Comparison of ENCODE assay signal across 8 cellular contexts in the genomic region with DNA sequence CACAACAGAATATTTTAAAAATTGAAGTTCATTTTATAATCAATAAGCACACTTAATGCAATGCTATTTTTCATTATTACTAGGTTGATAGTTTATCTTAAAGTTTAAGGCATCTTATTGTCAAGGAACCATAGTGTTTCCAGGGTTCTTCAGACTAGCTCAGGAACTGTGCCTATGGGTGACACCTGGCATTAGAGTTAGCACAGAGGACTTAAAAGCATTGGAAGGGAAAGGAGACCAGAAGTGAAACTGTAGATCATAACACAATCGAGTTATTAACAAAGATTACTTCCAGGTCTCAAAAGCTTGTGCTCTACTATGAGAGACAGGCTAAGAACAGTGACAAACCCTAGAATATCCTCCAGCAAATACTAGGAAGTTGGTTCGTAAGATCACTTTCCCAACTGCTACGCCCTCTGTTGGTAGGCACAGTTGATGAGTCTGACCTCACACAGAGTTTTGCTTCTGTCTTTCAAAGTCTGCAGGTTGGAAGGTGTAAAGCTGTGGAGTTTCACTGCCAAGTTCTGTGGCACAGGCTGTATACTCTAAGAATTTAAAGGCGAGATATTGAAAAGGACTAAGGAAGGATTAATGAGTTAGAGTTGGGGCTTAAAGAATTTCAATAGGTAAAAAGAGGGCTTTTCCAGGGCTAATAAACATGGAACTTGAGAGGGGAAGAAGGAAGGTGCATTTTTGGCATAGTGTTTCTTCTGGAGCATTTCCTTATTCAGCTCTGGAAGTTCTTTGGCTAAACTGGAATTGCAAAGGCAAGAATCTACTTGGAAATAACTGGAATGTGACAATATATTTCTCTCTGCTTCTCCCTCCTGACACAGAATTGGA.
A peak's percentile ranks its signal among the peaks of the same experiment; 100 is the strongest.
DNase-seq lines count a peak whose midpoint lies in the region; ATAC-seq and TF ChIP-seq lines count a peak whose summit lies in the region.

No MANE protein-coding gene starts in this region.

- H3K27ac ChIP-seq in GM23338 (ENCODE audit: low read depth) (no peak overlapping the region), KMS-11 (no peak overlapping the region)

- no peaks in the 10 kb centered on the region for H3F3A ChIP-seq in GM23338 (replicated peaks; ENCODE audit: low read depth)

- no peak overlapping the region for H3K9ac ChIP-seq in KMS-11

- H3K4me2 ChIP-seq in GM23338: no peak overlapping the region
- no peak overlapping the region for H3K4me2 ChIP-seq in KMS-11

- DNase-seq in activated naive CD4-positive, alpha-beta T cell treated with Interleukin-2 at 50 U/mL for 16 hours: peak; percentile 2
- DNase-seq in activated naive CD4-positive, alpha-beta T cell (lab: John Stamatoyannopoulos, UW): no peak
- peak; percentile 88 for DNase-seq in GM23338 (ENCODE audit: low spot score)
- peak; percentile 79 for DNase-seq in RKO (ENCODE audit: low spot score)
- DNase-seq in dermis microvascular lymphatic vessel endothelial cell (ENCODE audit: low read depth in 2 of 2): peak; percentile 72 to 85
- peak; percentile 85 for DNase-seq in medulla oblongata (ENCODE audit: extremely low spot score)
- DNase-seq in middle frontal gyrus (ENCODE audit: extremely low spot score, low spot score): no peak

- H3K36me3 ChIP-seq in GM23338 (ENCODE audit: insufficient read depth): no peaks in the 10 kb centered on the region
- H3K36me3 ChIP-seq in KMS-11 (ENCODE audit: insufficient read depth): no peaks in the 10 kb centered on the region

- H3K4me1 Mint-ChIP-seq in GM23338: peaks cover 29% of the 10 kb centered on the region

- H3K4me3 Mint-ChIP-seq in GM23338: no peak overlapping the region

- no peaks in the 10 kb centered on the region for H3K36me3 Mint-ChIP-seq in GM23338 (ENCODE audit: low read depth)

- H2AFZ ChIP-seq in GM23338 (no peak overlapping the region), KMS-11 (ENCODE audit: low read depth) (no peak overlapping the region; the same call in 1 of the 2 replicates)

- H3K27me3 ChIP-seq in GM23338 (ENCODE audit: insufficient read depth): no peaks in the 10 kb centered on the region
- no peaks in the 10 kb centered on the region for H3K27me3 ChIP-seq in KMS-11 (ENCODE audit: insufficient read depth, low read depth)

- H3K4me3 ChIP-seq in GM23338 (no peak overlapping the region), KMS-11 (IDR thresholded peaks at IDR 0.05; ENCODE audit: insufficient read depth, low read depth, low read length) (no peak overlapping the region)

- H3K9me3 Mint-ChIP-seq in GM23338: no peaks in the 10 kb centered on the region

- ATAC-seq in GM23338: peak; percentile 98

- H3K79me2 ChIP-seq in GM23338 (replicated peaks; ENCODE audit: insufficient read depth) (no peaks in the 10 kb centered on the region), KMS-11 (ENCODE audit: insufficient read depth, low read depth) (no peaks in the 10 kb centered on the region)

- no peaks in the 10 kb centered on the region for H4K20me1 ChIP-seq in GM23338 (replicated peaks; ENCODE audit: insufficient read depth)
- no peaks in the 10 kb centered on the region for H4K20me1 ChIP-seq in KMS-11 (ENCODE audit: insufficient read depth)

- H3K9me2 ChIP-seq in GM23338 (ENCODE audit: insufficient read depth): 0 out of 2 replicates have a peak, but pooled peaks cover 6% of the 10 kb centered on the region

- H3K4me1 ChIP-seq in GM23338 (ENCODE audit: insufficient read depth): peaks cover 9% of the 10 kb centered on the region; the same call in 1 of the 2 replicates
- peaks cover 1% of the 10 kb centered on the region for H3K4me1 ChIP-seq in KMS-11 (ENCODE audit: low read depth, poor library complexity, severe bottlenecking)

- no peak overlapping the region for H3K27ac Mint-ChIP-seq in GM23338

- H3K27me3 Mint-ChIP-seq in GM23338 (ENCODE audit: insufficient read depth, low read depth, poor library complexity): no peaks in the 10 kb centered on the region

- peak; percentile 89 to 95 for TF ChIP-seq CTCF in GM23338 (conservative IDR thresholded peaks at IDR 0.05; ENCODE audit: low read depth in 2 of 2)
- peak; percentile 70 for TF ChIP-seq CTCF in KMS-11 (conservative IDR thresholded peaks at IDR 0.05; ENCODE audit: low read depth, low read length)

TF ChIP-seq in GM23338, 12 proteins besides CTCF, POLR2A, EP300 and RAD21 (continues in another document):
- TF ChIP-seq JUNB (IDR thresholded peaks at IDR 0.05; ENCODE audit: unreplicated experiment) (no peak), ZNF462 (CRISPR knock-in tag; IDR thresholded peaks at IDR 0.05) (no peak), STAT1 (IDR thresholded peaks at IDR 0.05; ENCODE audit: unreplicated experiment) (no peak), NANOG (IDR thresholded peaks at IDR 0.05; ENCODE audit: borderline replicate concordance) (no peak), ZNF114 (CRISPR knock-in tag; IDR thresholded peaks at IDR 0.05) (no peak), CREB1 (CRISPR knock-in tag; IDR thresholded peaks at IDR 0.05; ENCODE audit: low read depth) (no peak), EZH2 (IDR thresholded peaks at IDR 0.05; ENCODE audit: low read depth, unreplicated experiment) (no peak), ZNF331 (CRISPR knock-in tag; IDR thresholded peaks at IDR 0.05; ENCODE audit: low read depth) (no peak)
- TF ChIP-seq, protein P1, sequence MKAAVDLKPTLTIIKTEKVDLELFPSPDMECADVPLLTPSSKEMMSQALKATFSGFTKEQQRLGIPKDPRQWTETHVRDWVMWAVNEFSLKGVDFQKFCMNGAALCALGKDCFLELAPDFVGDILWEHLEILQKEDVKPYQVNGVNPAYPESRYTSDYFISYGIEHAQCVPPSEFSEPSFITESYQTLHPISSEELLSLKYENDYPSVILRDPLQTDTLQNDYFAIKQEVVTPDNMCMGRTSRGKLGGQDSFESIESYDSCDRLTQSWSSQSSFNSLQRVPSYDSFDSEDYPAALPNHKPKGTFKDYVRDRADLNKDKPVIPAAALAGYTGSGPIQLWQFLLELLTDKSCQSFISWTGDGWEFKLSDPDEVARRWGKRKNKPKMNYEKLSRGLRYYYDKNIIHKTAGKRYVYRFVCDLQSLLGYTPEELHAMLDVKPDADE (IDR thresholded peaks at IDR 0.05): no peak

Comparison
In these comparisons a context has a peak if more than half of its experiments do, and no peak if none do; other contexts are left out.
1. DNase-seq: peak in activated naive CD4-positive, alpha-beta T cell treated with Interleukin-2 at 50 U/mL for 16 hours (single experiment), GM23338 (single experiment), RKO (single experiment), dermis microvascular lymphatic vessel endothelial cell (2 of 2) and medulla oblongata (single experiment); none in activated naive CD4-positive, alpha-beta T cell (0 of 4) and middle frontal gyrus (single experiment).